8 cellular contexts compared by ENCODE assay signal in genomic region chr4:184339398-184340193, GRCh38.
DNase-seq lines count a peak whose midpoint lies in the region; ATAC-seq, FAIRE-seq and TF ChIP-seq lines count a peak whose summit lies in the region.
"Not testable (repeated sequence)": the region's sequence is repeated elsewhere in the genome, so short reads cannot be mapped to it uniquely, and the experiment has no call there.

No MANE protein-coding gene starts in this region.

- not testable (repeated sequence) for TF ChIP-seq RAD21 in K562 (CRISPR knock-in tag; conservative IDR thresholded peaks at IDR 0.05 in 1 of 2, IDR thresholded peaks at IDR 0.05 in 1 of 2)

- peaks cover 25% of the 10 kb centered on the region for H3K4me1 Mint-ChIP-seq in activated CD8-positive, alpha-beta T cell treated with anti-CD3 and anti-CD28 coated beads for 36 hours (ENCODE audit: low read depth)

- H3K36me3 ChIP-seq in K562 (ENCODE audit: control insufficient read depth, insufficient read depth, low read length); testis (ENCODE audit: low read depth, missing control alignments): not testable (repeated sequence)

- CTCF ChIA-PET in activated CD8-positive, alpha-beta T cell treated with anti-CD3 and anti-CD28 coated beads for 36 hours (lab: Charles Lee), result interaction anchor here (0.7 to 2.2 kb wide), 2 partner anchors 75 to 97 kb away, joined by 4 to 5 read pairs; no protein-coding TSS in a partner anchor
- CTCF ChIA-PET in K562 (lab: Yijun Ruan, JAX; ENCODE audit: low intra/inter-chr PET ratio), result not testable (repeated sequence)

- not testable (repeated sequence) for H3K9me3 Mint-ChIP-seq in activated CD8-positive, alpha-beta T cell treated with anti-CD3 and anti-CD28 coated beads for 36 hours

- POLR2A ChIA-PET in activated CD8-positive, alpha-beta T cell treated with anti-CD3 and anti-CD28 coated beads for 36 hours (lab: Charles Lee); K562 (lab: Yijun Ruan, JAX): not testable (repeated sequence)

- not testable (repeated sequence) for H3K4me3 Mint-ChIP-seq in activated CD8-positive, alpha-beta T cell treated with anti-CD3 and anti-CD28 coated beads for 36 hours

- not testable (repeated sequence) for H3K36me3 Mint-ChIP-seq in activated CD8-positive, alpha-beta T cell treated with anti-CD3 and anti-CD28 coated beads for 36 hours (ENCODE audit: low read depth)

- in situ Hi-C loops in SK-MEL-5 (cut with HindIII; ENCODE audit: low pct_unique_long_range_greater_than_20kb, low sequenced_read_pairs); K562 (cut with MboI): not testable (repeated sequence)

- not testable (repeated sequence) for H3K4me2 ChIP-seq in K562 (ENCODE audit: insufficient read depth, low read length)

- not testable (repeated sequence) for BruUV-seq in K562 (replicated peaks; lab: Mats Ljungman, UMichigan)

- not testable (repeated sequence) for H3K27ac Mint-ChIP-seq in activated CD8-positive, alpha-beta T cell treated with anti-CD3 and anti-CD28 coated beads for 36 hours

- intact Hi-C loops in activated CD8-positive, alpha-beta T cell treated with anti-CD3 and anti-CD28 coated beads for 36 hours (cut with micrococcal nuclease), result not testable (repeated sequence)
- intact Hi-C loops in K562 (cut with micrococcal nuclease), result loop anchor here (5.0 kb wide), 1 partner anchor 43 kb away; no protein-coding TSS in a partner anchor
- intact Hi-C loops in testis (cut with DNase I; ENCODE audit: low total_unique reads), result loop anchor here (10.0 kb wide), 1 partner anchor 55 kb away; no protein-coding TSS in a partner anchor

- peak overlapping the region; percentile 67 for H2AFZ ChIP-seq in K562 (ENCODE audit: low read depth, low read length)

- H3K9ac ChIP-seq in K562 (ENCODE audit: insufficient read depth in 1 of 2, low read depth in 2 of 2, low read length in 2 of 2), result not testable (repeated sequence)

- ATAC-seq in activated CD8-positive, alpha-beta T cell treated with anti-CD3 and anti-CD28 coated beads for 36 hours, result not testable (repeated sequence)
- ATAC-seq in K562, result peak; percentile 54

- WGBS in K562 (ENCODE audit: insufficient coverage, low coverage, missing lambda C conversion rate), result 57% methylated on average over 3 of the region's 5 CpGs
- 91% methylated on average over 5 of the region's 5 CpGs for WGBS in testis, 2 donors

- not testable (repeated sequence) for TF ChIP-seq EP300 in K562 (IDR thresholded peaks at IDR 0.05; ENCODE audit: low read length)

- not testable (repeated sequence) for H3K4me3 ChIP-seq in K562; fibroblast of mammary gland (ENCODE audit: control insufficient read depth, low read depth, low read length); testis

- H3K79me2 ChIP-seq in K562 (ENCODE audit: control insufficient read depth, insufficient read depth, low read length), result not testable (repeated sequence)

- TF ChIP-seq CTCF in activated CD8-positive, alpha-beta T cell treated with anti-CD3 and anti-CD28 coated beads for 36 hours (IDR thresholded peaks at IDR 0.05); K562 (IDR thresholded peaks at IDR 0.05 in 2 of 3, conservative IDR thresholded peaks at IDR 0.05 in 1 of 3; ENCODE audit: insufficient read depth in 2 of 3, low read depth in 1 of 3, low read length in 3 of 3); fibroblast of mammary gland (conservative IDR thresholded peaks at IDR 0.05; ENCODE audit: control insufficient read depth, insufficient read depth, low read depth, low read length); testis (IDR thresholded peaks at IDR 0.05): not testable (repeated sequence)

- H3K27ac ChIP-seq in K562 (ENCODE audit: extremely low read depth, low read depth, low read length), result peak overlapping the region; percentile 39; the same call in 1 of the 3 replicates
- H3K27ac ChIP-seq in testis, result not testable (repeated sequence)

- not testable (repeated sequence) for H4K20me1 ChIP-seq in K562 (replicated peaks; ENCODE audit: control insufficient read depth, insufficient read depth, low read length)

- peak; percentile 80 for FAIRE-seq in K562 (lab: Jason Lieb, UNC)

- not testable (repeated sequence) for H3K9me1 ChIP-seq in K562 (ENCODE audit: control insufficient read depth, insufficient read depth, low read length)

- H3K9me3 ChIP-seq in K562 (replicated peaks; ENCODE audit: control insufficient read depth, insufficient read depth, low read depth, low read length); testis: not testable (repeated sequence)

- H3K4me1 ChIP-seq in K562 (replicated peaks in 1 of 2; ENCODE audit: control insufficient read depth in 2 of 2, insufficient read depth in 2 of 2, low read length in 2 of 2) (peaks cover 6 to 14% of the 10 kb centered on the region in 2 experiments; a peak in 4 of 5 replicates), testis (peaks cover 13% of the 10 kb centered on the region)

- H3K27me3 Mint-ChIP-seq in activated CD8-positive, alpha-beta T cell treated with anti-CD3 and anti-CD28 coated beads for 36 hours, result not testable (repeated sequence)

- peak; percentile 54 for DNase-seq in ELR (ENCODE audit: low read depth)
- peak; percentile 84 for DNase-seq in M059J (ENCODE audit: low read depth)
- DNase-seq in SK-MEL-5 (ENCODE audit: low read depth, low spot score), result peak; percentile 40
- DNase-seq in activated CD8-positive, alpha-beta T cell treated with anti-CD3 and anti-CD28 coated beads for 36 hours, result peak; percentile 53
- DNase-seq in K562 (ENCODE audit: extremely low read depth in 1 of 4, low spot score in 3 of 4), result peak in 1 of 4 experiments; percentile 81
- peak; percentile 43 for DNase-seq in fibroblast of mammary gland (ENCODE audit: low read depth)
- peak; percentile 42 for DNase-seq in kidney tubule cell (ENCODE audit: low spot score)
- peak; percentile 71 for DNase-seq in testis

- not testable (repeated sequence) for H3K27me3 ChIP-seq in K562 (ENCODE audit: control insufficient read depth in 2 of 2, insufficient read depth in 2 of 2, low read length in 2 of 2); testis

- not testable (repeated sequence) for TF ChIP-seq POLR2A in K562 (conservative IDR thresholded peaks at IDR 0.05); testis (IDR thresholded peaks at IDR 0.05)

TF ChIP-seq in K562, 482 proteins besides CTCF, POLR2A, EP300 and RAD21 (continues in another document):
- TF ChIP-seq CEBPB (tag; IDR thresholded peaks at IDR 0.05) (peak; percentile 89), GABPA (tag; conservative IDR thresholded peaks at IDR 0.05; ENCODE audit: low read depth) (peak; percentile 49; the same call in 1 of the 2 replicates), ZNF740 (tag; IDR thresholded peaks at IDR 0.05) (peak in 1 of 2 experiments; percentile 98; a peak in 2 of 4 replicates), ZNF699 (CRISPR knock-in tag; IDR thresholded peaks at IDR 0.05; ENCODE audit: insufficient replicate concordance) (peak; percentile 53), BCL6 (CRISPR knock-in tag; IDR thresholded peaks at IDR 0.05) (peak; percentile 78), ZBTB26 (CRISPR knock-in tag; IDR thresholded peaks at IDR 0.05) (peak; percentile 82; the same call in 1 of the 2 replicates), ZNF583 (CRISPR knock-in tag; IDR thresholded peaks at IDR 0.05) (peak; percentile 94), SP1 (CRISPR knock-in tag; IDR thresholded peaks at IDR 0.05) (peak; percentile 61; the same call in 1 of the 2 replicates), FOXJ3 (CRISPR knock-in tag; IDR thresholded peaks at IDR 0.05) (peak; percentile 28; the same call in 1 of the 2 replicates)
- not testable (repeated sequence) for TF ChIP-seq ZNF740 (CRISPR knock-in tag; IDR thresholded peaks at IDR 0.05)
